ENCODE assay signal across 9 cellular contexts in the genomic region with DNA sequence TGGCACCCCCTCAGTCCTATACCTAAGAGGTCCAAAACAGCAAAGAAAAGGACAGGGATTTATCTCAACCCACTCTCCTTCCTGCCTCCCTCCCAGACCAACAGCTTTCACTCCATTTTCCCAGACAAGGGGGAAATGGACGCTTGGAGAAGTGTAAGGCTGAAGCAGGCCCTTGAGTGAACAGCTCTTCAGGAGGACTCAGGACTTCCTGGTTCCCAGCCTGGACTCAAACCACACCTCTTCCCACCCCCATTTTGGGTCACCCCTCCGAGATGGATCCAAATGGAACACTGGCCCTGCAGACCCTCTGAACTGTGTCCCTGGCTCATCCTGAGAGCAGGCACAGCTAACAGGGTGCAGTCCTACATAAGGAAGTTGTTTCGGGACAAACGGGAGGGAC. TPM values are rescaled to one million over a fixed set of nuclear protein-coding genes. Genes with fewer than 3 reads are reported as not detected.
DNase-seq lines count a peak whose midpoint lies in the region; ATAC-seq and TF ChIP-seq lines count a peak whose summit lies in the region.
"Had no signal": no experiment of that assay in that cellular context is flagged by ENCODE, and none has a peak within 500 bp of the region (broad histone marks: within the 10 kb centered on the region; RNA-seq: fewer than 3 reads in every experiment).

No MANE protein-coding gene starts in this region.

- no peak for DNase-seq in CD8-positive, alpha-beta memory T cell
- DNase-seq in MV-4-11 (lab: John Stamatoyannopoulos, UW): peak; percentile 26
- DNase-seq in choroid plexus epithelial cell (ENCODE audit: low read depth): no peak
- no peak for DNase-seq in T-helper 9 cell
- no peak for DNase-seq in NCI-H187 treated with DMSO at 0.1 percent for 48 hours (lab: John Stamatoyannopoulos, UW)

- CTCF ChIA-PET in CD8-positive, alpha-beta memory T cell (lab: Charles Lee): interaction anchor here (1.1 to 1.4 kb wide), 3 partner anchors 27 to 35 kb away, joined by 3 to 8 read pairs (median 3); no protein-coding TSS in a partner anchor

- peak overlapping the region; percentile 33 to 96 (median 85) for H3K27ac Mint-ChIP-seq in CD8-positive, alpha-beta memory T cell
- peak overlapping the region; percentile 68 to 94 (median 88) for H3K27ac Mint-ChIP-seq in nephron

- H3K27me3 ChIP-seq in CD8-positive, alpha-beta memory T cell (ENCODE audit: insufficient read depth, low read length, poor library complexity, severe bottlenecking): no peaks in the 10 kb centered on the region

- peaks cover 58% of the 10 kb centered on the region for H3K4me1 ChIP-seq in CD8-positive, alpha-beta memory T cell (ENCODE audit: insufficient read depth, low read length)

- peaks cover 0 to 41% (median 7%) of the 10 kb centered on the region in 3 donors for H3K36me3 Mint-ChIP-seq in CD8-positive, alpha-beta memory T cell
- peaks cover 27% of the 10 kb centered on the region for H3K36me3 Mint-ChIP-seq in nephron (ENCODE audit: low read depth)

- H3K9me3 Mint-ChIP-seq in CD8-positive, alpha-beta memory T cell: no peaks in the 10 kb centered on the region
- no peaks in the 10 kb centered on the region for H3K9me3 Mint-ChIP-seq in nephron

- peaks cover 52 to 79% (median 64%) of the 10 kb centered on the region in 3 donors for H3K4me1 Mint-ChIP-seq in CD8-positive, alpha-beta memory T cell
- H3K4me1 Mint-ChIP-seq in nephron: peaks cover 37% of the 10 kb centered on the region

- H3K36me3 ChIP-seq in CD8-positive, alpha-beta memory T cell (ENCODE audit: insufficient read depth, low read length): peaks cover 23% of the 10 kb centered on the region

- H3K27ac ChIP-seq in CD8-positive, alpha-beta memory T cell (ENCODE audit: low read depth, low read length): peak overlapping the region; percentile 90

- H3K9me3 ChIP-seq in CD8-positive, alpha-beta memory T cell (ENCODE audit: low read length): no peaks in the 10 kb centered on the region

- POLR2A ChIA-PET in CD8-positive, alpha-beta memory T cell (lab: Charles Lee): interaction anchor here (1.2 to 1.5 kb wide), 2 partner anchors 12 to 52 kb away, joined by 3 to 4 read pairs; partner anchors contain the start of genes LMBR1L and RHEBL1

- ATAC-seq in HG02798 (IDR thresholded peaks at IDR 0.05; ENCODE audit: poor library complexity, unreplicated experiment): no peak
- no peak for ATAC-seq in HG02870 (IDR thresholded peaks at IDR 0.05; ENCODE audit: unreplicated experiment)

- TF ChIP-seq CTCF in choroid plexus epithelial cell (conservative IDR thresholded peaks at IDR 0.05; ENCODE audit: low read depth, low read length) (no peak), nephron (IDR thresholded peaks at IDR 0.05; ENCODE audit: unreplicated experiment in 3 of 3) (no peak)

- peaks cover 0 to 5% of the 10 kb centered on the region in 2 donors for H3K27me3 Mint-ChIP-seq in CD8-positive, alpha-beta memory T cell
- no peaks in the 10 kb centered on the region for H3K27me3 Mint-ChIP-seq in nephron (ENCODE audit: low read depth)

- peak overlapping the region; percentile 76 to 96 (median 92) for H3K4me3 Mint-ChIP-seq in CD8-positive, alpha-beta memory T cell
- peak overlapping the region; percentile 95 for H3K4me3 Mint-ChIP-seq in nephron

- H3K4me3 ChIP-seq in CD8-positive, alpha-beta memory T cell (ENCODE audit: low read length): peak overlapping the region; percentile 83
- H3K4me3 ChIP-seq in choroid plexus epithelial cell (ENCODE audit: low read depth, low read length): peak overlapping the region; percentile 93

RNA-seq across cellular contexts. Expression of gene KMT2D, which starts 2.7 kb away (rescaled TPM):
- 10 to 100 TPM; 79.4 to 79.7 TPM for total RNA-seq in CD8-positive, alpha-beta memory T cell
- polyA plus RNA-seq in CD8-positive, alpha-beta memory T cell: 22.8 TPM

RNA-seq across cellular contexts. Expression of gene RHEBL1, which starts 11.9 kb away (rescaled TPM):
- total RNA-seq in CD8-positive, alpha-beta memory T cell: 10 to 100 TPM; 10.1 to 10.2 TPM
- polyA plus RNA-seq in CD8-positive, alpha-beta memory T cell: 8.0 TPM

RNA-seq across cellular contexts. Expression of gene DHH, which starts 36.7 kb away (rescaled TPM):
- under 1 TPM in 1 of 2 experiments, not detected in 1; 0.04 TPM for total RNA-seq in CD8-positive, alpha-beta memory T cell
- polyA plus RNA-seq in CD8-positive, alpha-beta memory T cell: not detected
- total RNA-seq: HT1080 had no signal

RNA-seq across cellular contexts. Expression of gene PRKAG1, which starts 39.3 kb away (rescaled TPM):
- 10 to 100 TPM; 73.3 to 78.3 TPM for total RNA-seq in CD8-positive, alpha-beta memory T cell
- 45.9 TPM for polyA plus RNA-seq in CD8-positive, alpha-beta memory T cell

RNA-seq across cellular contexts. Expression of gene LMBR1L, which starts 52.8 kb away (rescaled TPM):
- total RNA-seq in CD8-positive, alpha-beta memory T cell: 10 to 100 TPM; 47.2 to 48.7 TPM
- 37.6 TPM for polyA plus RNA-seq in CD8-positive, alpha-beta memory T cell
